ENCODE assay signal across 10 cellular contexts in the genomic region with DNA sequence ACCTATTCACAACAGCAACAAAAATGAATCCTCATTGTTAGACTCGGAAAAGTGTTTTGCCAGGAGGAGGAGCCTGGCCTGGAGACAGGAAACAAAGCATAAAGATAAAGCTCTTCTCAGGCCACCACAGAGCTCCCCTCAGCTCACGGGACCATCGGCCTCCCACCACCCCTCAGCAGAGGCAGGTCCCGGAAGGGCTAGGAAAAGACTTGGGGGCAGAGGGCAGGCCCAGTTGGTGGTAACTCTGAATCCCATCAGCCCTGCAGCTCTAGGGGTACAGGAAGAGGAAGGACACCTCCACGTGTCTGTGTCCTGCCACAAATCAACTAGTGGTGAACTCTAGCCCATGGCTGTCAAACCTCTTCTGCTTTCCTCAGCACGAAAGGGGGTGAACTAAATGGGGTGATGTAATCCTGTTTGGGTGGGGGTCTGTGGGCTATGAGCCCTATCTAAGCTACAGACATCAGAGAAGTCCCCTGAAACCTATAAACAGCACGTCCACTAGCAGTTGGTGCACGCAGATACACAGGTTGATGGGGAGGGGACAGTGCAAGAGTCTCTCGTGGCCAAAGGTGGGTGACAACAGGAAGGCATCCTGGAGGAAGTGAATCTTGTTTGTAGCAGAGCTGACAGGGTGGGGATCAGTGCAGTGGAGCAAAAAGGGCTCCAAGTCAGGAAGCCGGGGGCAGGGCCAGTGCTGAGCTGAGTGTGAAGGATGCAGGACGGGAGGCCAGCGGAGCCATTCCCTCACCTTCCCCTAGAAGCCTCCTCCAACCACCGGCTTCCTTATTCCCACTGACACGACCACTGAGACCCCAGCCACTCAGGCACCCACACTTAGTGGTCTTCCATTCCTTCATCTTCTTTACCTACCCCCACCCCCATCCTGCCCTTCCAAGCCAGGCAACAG.
DNase-seq lines count a peak whose midpoint lies in the region; ATAC-seq and TF ChIP-seq lines count a peak whose summit lies in the region.
"Had no signal": no experiment of that assay in that cellular context is flagged by ENCODE, and none has a peak within 500 bp of the region (broad histone marks: within the 10 kb centered on the region; RNA-seq: fewer than 3 reads in every experiment).

No MANE protein-coding gene starts in this region.

- DNase-seq in CD1c-positive myeloid dendritic cell (ENCODE audit: extremely low spot score) (peak; percentile 29), Peyer's patch (no peak), fibroblast of villous mesenchyme (ENCODE audit: low read depth) (peak; percentile 59), prostate gland (ENCODE audit: low spot score) (no peak), ecto neural progenitor cell (ENCODE audit: low spot score) (no peak), sciatic nerve (ENCODE audit: low spot score) (no peak)
- no peak for DNase-seq in activated naive CD4-positive, alpha-beta T cell treated with anti-CD3 and anti-CD28 coated beads, Interleukin-2, amount 50 U/mL, for 72 hours (ENCODE audit: low spot score in 2 of 2)
- no peak for DNase-seq in stimulated activated naive CD8-positive, alpha-beta T cell treated with anti-CD3 and anti-CD28 coated beads, Interleukin-15, amount 100 ng/mL, for 72 hours
- DNase-seq: NCI-H1436, T-helper 9 cell had no signal

- TF ChIP-seq POLR2A in Peyer's patch (IDR thresholded peaks at IDR 0.05) = no peak
- TF ChIP-seq POLR2A in prostate gland (IDR thresholded peaks at IDR 0.05) = no peak

- H3K9me3 ChIP-seq in Peyer's patch = no peaks in the 10 kb centered on the region
- H3K9me3 ChIP-seq in prostate gland = no peaks in the 10 kb centered on the region

- H3K27ac Mint-ChIP-seq in activated naive CD4-positive, alpha-beta T cell treated with anti-CD3 and anti-CD28 coated beads, Interleukin-2, amount 50 U/mL, for 72 hours = peak overlapping the region in 1 of 2 donors; percentile 74
- no peak overlapping the region for H3K27ac Mint-ChIP-seq in stimulated activated naive CD8-positive, alpha-beta T cell treated with anti-CD3 and anti-CD28 coated beads, Interleukin-15, amount 100 ng/mL, for 72 hours

- H3K4me1 Mint-ChIP-seq in stimulated activated naive CD8-positive, alpha-beta T cell treated with anti-CD3 and anti-CD28 coated beads, Interleukin-15, amount 100 ng/mL, for 72 hours = no peaks in the 10 kb centered on the region

- 61% methylated on average over 14 of the region's 14 CpGs for WGBS in prostate gland

- H3K27me3 ChIP-seq in Peyer's patch (no peaks in the 10 kb centered on the region), prostate gland (replicated peaks; ENCODE audit: insufficient read depth) (no peaks in the 10 kb centered on the region)

- H3K9me3 Mint-ChIP-seq in activated naive CD4-positive, alpha-beta T cell treated with anti-CD3 and anti-CD28 coated beads, Interleukin-2, amount 50 U/mL, for 72 hours = no peaks in the 10 kb centered on the region
- no peaks in the 10 kb centered on the region for H3K9me3 Mint-ChIP-seq in stimulated activated naive CD8-positive, alpha-beta T cell treated with anti-CD3 and anti-CD28 coated beads, Interleukin-15, amount 100 ng/mL, for 72 hours

- H3K27ac ChIP-seq in Peyer's patch (peak overlapping the region in 3 of 4 donors; percentile 31 to 73 (median 52)), prostate gland (peak overlapping the region; percentile 75 to 85)

- no peak for ATAC-seq in activated naive CD4-positive, alpha-beta T cell treated with anti-CD3 and anti-CD28 coated beads, Interleukin-2, amount 50 U/mL, for 72 hours
- no peak for ATAC-seq in stimulated activated naive CD8-positive, alpha-beta T cell treated with anti-CD3 and anti-CD28 coated beads, Interleukin-15, amount 100 ng/mL, for 72 hours
- no peak for ATAC-seq in sciatic nerve

- H3K4me1 ChIP-seq in Peyer's patch (peaks cover 0 to 52% (median 0%) of the 10 kb centered on the region in 4 donors), prostate gland (replicated peaks) (no peaks in the 10 kb centered on the region)

- no peaks in the 10 kb centered on the region for H3K36me3 Mint-ChIP-seq in activated naive CD4-positive, alpha-beta T cell treated with anti-CD3 and anti-CD28 coated beads, Interleukin-2, amount 50 U/mL, for 72 hours

- TF ChIP-seq CTCF in Peyer's patch (IDR thresholded peaks at IDR 0.05) (no peak), fibroblast of villous mesenchyme (IDR thresholded peaks at IDR 0.05; ENCODE audit: insufficient read depth, low read depth, low read length) (no peak), prostate gland (IDR thresholded peaks at IDR 0.05) (no peak)

- H3K4me3 ChIP-seq in Peyer's patch (peak overlapping the region in 2 of 4 donors; percentile 11 to 44), fibroblast of villous mesenchyme (ENCODE audit: low read depth, low read length) (no peak overlapping the region), prostate gland (peak overlapping the region; percentile 7 to 34)

- H3K36me3 ChIP-seq in Peyer's patch (peaks cover 0 to 11% (median 0%) of the 10 kb centered on the region in 3 donors), prostate gland (no peaks in the 10 kb centered on the region)

- intact Hi-C loops in prostate gland (cut with DNase I) = no loop called here
- intact Hi-C loops in sciatic nerve (cut with DNase I) = no loop called here

- no peak overlapping the region for H3K4me3 Mint-ChIP-seq in stimulated activated naive CD8-positive, alpha-beta T cell treated with anti-CD3 and anti-CD28 coated beads, Interleukin-15, amount 100 ng/mL, for 72 hours

- H3K27me3 Mint-ChIP-seq in stimulated activated naive CD8-positive, alpha-beta T cell treated with anti-CD3 and anti-CD28 coated beads, Interleukin-15, amount 100 ng/mL, for 72 hours = peaks cover 7% of the 10 kb centered on the region

Comparison
In these comparisons a context has a peak if more than half of its experiments do, and no peak if none do; other contexts are left out.
1. DNase-seq: peak in CD1c-positive myeloid dendritic cell (single experiment) and fibroblast of villous mesenchyme (single experiment); none in Peyer's patch (0 of 3), prostate gland (single experiment), activated naive CD4-positive, alpha-beta T cell treated with anti-CD3 and anti-CD28 coated beads, Interleukin-2, amount 50 U/mL, for 72 hours (0 of 2), ecto neural progenitor cell (single experiment), stimulated activated naive CD8-positive, alpha-beta T cell treated with anti-CD3 and anti-CD28 coated beads, Interleukin-15, amount 100 ng/mL, for 72 hours (0 of 2) and sciatic nerve (single experiment).